8 cellular contexts compared by ENCODE assay signal in the genomic region with DNA sequence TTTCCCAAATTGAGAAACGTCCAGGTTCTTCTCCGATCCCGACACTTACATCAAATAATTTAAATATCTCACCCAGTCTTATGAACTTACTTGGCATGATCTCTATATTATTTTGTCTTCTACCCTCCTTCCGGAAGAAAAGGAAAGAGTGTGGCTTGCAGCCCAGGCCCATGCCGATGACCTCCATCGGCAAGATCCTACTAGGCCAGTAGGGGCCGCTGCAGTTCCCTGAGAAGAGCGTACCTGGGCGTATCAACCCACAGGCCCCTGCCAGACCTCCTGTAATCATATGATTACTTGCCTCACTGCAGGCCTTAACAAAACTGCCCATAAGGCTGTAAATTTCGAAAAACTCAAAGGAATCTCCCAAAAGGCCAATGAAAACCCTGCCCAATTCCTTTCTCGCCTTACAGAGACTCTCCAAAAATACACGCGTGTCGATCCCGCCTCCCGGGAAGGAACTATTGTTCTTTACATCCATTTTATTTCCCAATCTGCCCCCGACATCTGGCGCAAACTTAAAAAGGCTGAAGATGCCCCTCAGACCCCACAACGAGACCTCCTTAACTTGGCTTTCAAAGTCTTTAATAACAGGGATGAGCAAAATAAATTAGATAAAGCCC.
DNase-seq lines count a peak whose midpoint lies in the region; ATAC-seq and TF ChIP-seq lines count a peak whose summit lies in the region.

No MANE protein-coding gene starts in this region.

- ATAC-seq in GM19035 (IDR thresholded peaks at IDR 0.05; ENCODE audit: unreplicated experiment) = no peak

- DNase-seq in D341Med (ENCODE audit: low spot score) (peak; percentile 91), HFF-Myc (ENCODE audit: extremely low read depth, low read depth) (no peak), NCI-H2196 (lab: John Stamatoyannopoulos, UW; ENCODE audit: unreplicated experiment) (peak; percentile 29), cerebellar cortex (ENCODE audit: low spot score) (peak; percentile 74), left kidney (ENCODE audit: low read depth, low spot score) (peak; percentile 91)
- DNase-seq in activated CD4-positive, CD25-positive, alpha-beta regulatory T cell treated with anti-CD3 and anti-CD28 coated beads, Interleukin-2, amount 50 U/mL, for 72 hours = peak; percentile 79
- DNase-seq in stimulated activated CD4-positive, alpha-beta T cell treated with anti-CD3 and anti-CD28 coated beads, Interleukin-2, amount 100 ng/mL, for 24 hours = peak; percentile 81 to 87

- peak; percentile 89 for TF ChIP-seq CTCF in HFF-Myc (IDR thresholded peaks at IDR 0.05; ENCODE audit: low read depth, low read length, missing control alignments)

- H3K4me3 ChIP-seq in HFF-Myc (replicated peaks; ENCODE audit: low read depth, low read length) = no peak overlapping the region
